Comparison of ENCODE assay signal across 1 cellular context in the genomic region with DNA sequence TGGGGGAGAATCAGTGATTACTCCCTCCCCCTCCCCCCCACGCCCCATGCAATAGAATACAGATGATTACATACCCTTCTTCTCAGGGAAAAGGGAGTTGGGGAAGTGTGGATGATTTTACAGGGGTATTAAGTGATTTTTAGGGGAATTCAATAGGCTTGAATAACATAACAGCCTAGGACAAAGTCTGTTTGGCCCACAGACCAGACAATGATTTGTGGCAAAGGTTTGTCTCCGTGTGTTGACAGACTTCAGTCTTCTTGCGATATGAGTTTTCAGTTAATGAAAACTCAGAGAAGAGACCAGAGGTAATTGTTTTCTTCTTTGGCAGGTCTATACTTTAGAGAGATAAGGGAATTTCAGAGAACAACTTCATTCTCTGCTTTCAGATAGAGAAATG.
TF ChIP-seq lines count a peak whose summit lies in the region.

No MANE protein-coding gene starts in this region.

TF ChIP-seq in WTC11, 78 proteins besides CTCF, POLR2A, EP300 and RAD21 (continued from another document):
- TF ChIP-seq, protein P1, sequence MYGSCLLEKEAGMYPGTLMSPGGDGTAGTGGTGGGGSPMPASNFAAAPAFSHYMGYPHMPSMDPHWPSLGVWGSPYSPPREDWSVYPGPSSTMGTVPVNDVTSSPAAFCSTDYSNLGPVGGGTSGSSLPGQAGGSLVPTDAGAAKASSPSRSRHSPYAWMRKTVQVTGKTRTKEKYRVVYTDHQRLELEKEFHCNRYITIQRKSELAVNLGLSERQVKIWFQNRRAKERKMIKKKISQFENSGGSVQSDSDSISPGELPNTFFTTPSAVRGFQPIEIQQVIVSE (CRISPR knock-in tag; IDR thresholded peaks at IDR 0.05; ENCODE audit: borderline replicate concordance), result no peak
- TF ChIP-seq TEAD4 (CRISPR knock-in tag; IDR thresholded peaks at IDR 0.05), result no peak
- no peak for TF ChIP-seq NFYB (CRISPR knock-in tag; conservative IDR thresholded peaks at IDR 0.05; ENCODE audit: low read depth)
- TF ChIP-seq IRF2 (CRISPR knock-in tag; IDR thresholded peaks at IDR 0.05; ENCODE audit: borderline replicate concordance, low read depth), result no peak
- no peak for TF ChIP-seq MLX (CRISPR knock-in tag; IDR thresholded peaks at IDR 0.05)
- TF ChIP-seq GABPB1 (CRISPR knock-in tag; IDR thresholded peaks at IDR 0.05), result no peak
- no peak for TF ChIP-seq ZNF232 (CRISPR knock-in tag; IDR thresholded peaks at IDR 0.05)
- TF ChIP-seq TEAD1 (CRISPR knock-in tag; IDR thresholded peaks at IDR 0.05), result no peak
- TF ChIP-seq HMGXB4 (CRISPR knock-in tag; IDR thresholded peaks at IDR 0.05), result no peak
- no peak for TF ChIP-seq FOXK1 (CRISPR knock-in tag; IDR thresholded peaks at IDR 0.05)
